9 cellular contexts compared by ENCODE assay signal in genomic region chr11:122983438-122984185, GRCh38. TPM values are rescaled to one million over a fixed set of nuclear protein-coding genes. Genes with fewer than 3 reads are reported as not detected.
DNase-seq lines count a peak whose midpoint lies in the region; ATAC-seq and TF ChIP-seq lines count a peak whose summit lies in the region.
"Had no signal": no experiment of that assay in that cellular context is flagged by ENCODE, and none has a peak within 500 bp of the region (broad histone marks: within the 10 kb centered on the region; RNA-seq: fewer than 3 reads in every experiment).

No MANE protein-coding gene starts in this region.

- POLR2A ChIA-PET in naive thymus-derived CD8-positive, alpha-beta T cell (lab: Charles Lee), result interaction anchor here (1.0 kb wide), 1 partner anchor 145 kb away, joined by 3 read pairs; the partner anchor contains the start of gene CRTAM

- H3K36me3 Mint-ChIP-seq in naive thymus-derived CD8-positive, alpha-beta T cell, result peaks cover 0 to 9% (median 0%) of the 10 kb centered on the region in 3 donors

- peak overlapping the region; percentile 71 to 91 (median 87) for H3K4me3 Mint-ChIP-seq in naive thymus-derived CD8-positive, alpha-beta T cell

- TF ChIP-seq CTCF in AG09309 (IDR thresholded peaks at IDR 0.05; ENCODE audit: control insufficient read depth, insufficient read depth, low read depth, low read length, missing control alignments) (no peak), cardiac fibroblast (IDR thresholded peaks at IDR 0.05; ENCODE audit: low read depth, low read length) (no peak)

- peak overlapping the region in 1 of 10 donors; percentile 53 for H3K27ac Mint-ChIP-seq in naive thymus-derived CD8-positive, alpha-beta T cell

- peaks cover 0 to 7% (median 0%) of the 10 kb centered on the region in 9 donors for H3K9me3 Mint-ChIP-seq in naive thymus-derived CD8-positive, alpha-beta T cell

- H3K27me3 Mint-ChIP-seq in naive thymus-derived CD8-positive, alpha-beta T cell, result peaks cover 51 to 80% (median 71%) of the 10 kb centered on the region in 5 donors

- H3K4me1 Mint-ChIP-seq in naive thymus-derived CD8-positive, alpha-beta T cell, result peaks cover 12 to 45% (median 29%) of the 10 kb centered on the region in 4 donors

- no peak for ATAC-seq in naive thymus-derived CD8-positive, alpha-beta T cell
- no peak for ATAC-seq in HG03135 (IDR thresholded peaks at IDR 0.05; ENCODE audit: unreplicated experiment)
- no peak for ATAC-seq in HG02852 (IDR thresholded peaks at IDR 0.05; ENCODE audit: unreplicated experiment)
- ATAC-seq in HG02884 (IDR thresholded peaks at IDR 0.05; ENCODE audit: unreplicated experiment), result no peak

- H3K4me3 ChIP-seq in AG09309 (ENCODE audit: control insufficient read depth, low read depth, low read length) (peak overlapping the region; percentile 71), cardiac fibroblast (replicated peaks in 1 of 2; ENCODE audit: low read depth in 2 of 2, low read length in 2 of 2) (peak overlapping the region; percentile 59 to 67)

- DNase-seq in AG09309 (ENCODE audit: low read depth), result no peak
- peak; percentile 68 for DNase-seq in NCI-H1092 (lab: John Stamatoyannopoulos, UW)
- DNase-seq in cardiac fibroblast (ENCODE audit: low read depth in 2 of 2), result no peak
- no peak for DNase-seq in naive thymus-derived CD8-positive, alpha-beta T cell
- no peak for DNase-seq in NCI-H2107 treated with DMSO at 0.1 percent for 48 hours (lab: John Stamatoyannopoulos, UW; ENCODE audit: unreplicated experiment)
- DNase-seq: amniotic stem cell had no signal

RNA-seq across cellular contexts. Expression of gene BSX, which starts 2.0 kb away (rescaled TPM):
- not detected for total RNA-seq in naive thymus-derived CD8-positive, alpha-beta T cell
- polyA plus RNA-seq in naive thymus-derived CD8-positive, alpha-beta T cell, result not detected
